9 cellular contexts compared by ENCODE assay signal in genomic region chr5:39080597-39081204, GRCh38. TPM values are rescaled to one million over a fixed set of nuclear protein-coding genes. Genes with fewer than 3 reads are reported as not detected.
DNase-seq lines count a peak whose midpoint lies in the region; ATAC-seq and TF ChIP-seq lines count a peak whose summit lies in the region.
"Had no signal": no experiment of that assay in that cellular context is flagged by ENCODE, and none has a peak within 500 bp of the region (broad histone marks: within the 10 kb centered on the region; RNA-seq: fewer than 3 reads in every experiment).

No MANE protein-coding gene starts in this region.

- no peak overlapping the region for H3K4me3 ChIP-seq in OCI-LY7 (ENCODE audit: low read depth, low read length, poor library complexity, severe bottlenecking)

- peak; percentile 46 for ATAC-seq in activated CD8-positive, alpha-beta memory T cell treated with anti-CD3 and anti-CD28 coated beads, Interleukin-2, amount 10 ng/mL, durations not matched to agents 7 days and 5 days
- ATAC-seq in HG02852 (IDR thresholded peaks at IDR 0.05; ENCODE audit: unreplicated experiment), result peak; percentile 42
- ATAC-seq in stimulated activated naive B cell treated with anti-CD40 and anti-IgM and Interleukin-4, amounts not matched to agents 10 μg/mL and 1 μg/mL and 100 μg/mL, for 72 hours (replicated peaks), result peak; percentile 42 to 44

- H3K4me3 Mint-ChIP-seq in activated CD8-positive, alpha-beta memory T cell treated with anti-CD3 and anti-CD28 coated beads, Interleukin-2, amount 10 ng/mL, durations not matched to agents 7 days and 5 days, result no peak overlapping the region
- no peak overlapping the region for H3K4me3 Mint-ChIP-seq in stimulated activated naive B cell treated with anti-CD40 and anti-IgM and Interleukin-4, amounts not matched to agents 10 μg/mL and 1 μg/mL and 100 μg/mL, for 72 hours
- H3K4me3 Mint-ChIP-seq: activated naive CD8-positive, alpha-beta T cell had no signal

- H3K4me1 Mint-ChIP-seq in activated CD8-positive, alpha-beta memory T cell treated with anti-CD3 and anti-CD28 coated beads, Interleukin-2, amount 10 ng/mL, durations not matched to agents 7 days and 5 days, result peaks cover 21% of the 10 kb centered on the region
- H3K4me1 Mint-ChIP-seq in stimulated activated naive B cell treated with anti-CD40 and anti-IgM and Interleukin-4, amounts not matched to agents 10 μg/mL and 1 μg/mL and 100 μg/mL, for 72 hours, result peaks cover 2 to 9% of the 10 kb centered on the region in 2 donors

- POLR2A ChIA-PET in OCI-LY7 (lab: Charles Lee), result interaction anchor here (0.6 to 0.7 kb wide), 3 partner anchors 18 to 1754 kb away, joined by 3 to 4 read pairs (median 4); no protein-coding TSS in a partner anchor

- H3K36me3 Mint-ChIP-seq in activated CD8-positive, alpha-beta memory T cell treated with anti-CD3 and anti-CD28 coated beads, Interleukin-2, amount 10 ng/mL, durations not matched to agents 7 days and 5 days, result peaks cover 16% of the 10 kb centered on the region
- no peaks in the 10 kb centered on the region for H3K36me3 Mint-ChIP-seq in stimulated activated naive B cell treated with anti-CD40 and anti-IgM and Interleukin-4, amounts not matched to agents 10 μg/mL and 1 μg/mL and 100 μg/mL, for 72 hours

- CTCF ChIA-PET in activated CD8-positive, alpha-beta memory T cell treated with anti-CD3 and anti-CD28 coated beads, Interleukin-2, amount 10 ng/mL, durations not matched to agents 7 days and 5 days (lab: Charles Lee), result interaction anchor here (0.6 to 2.6 kb wide), 38 partner anchors 9 to 639 kb away, joined by 3 to 15 read pairs (median 3); no protein-coding TSS in a partner anchor
- CTCF ChIA-PET in OCI-LY7 (lab: Charles Lee; ENCODE audit: unreplicated experiment), result interaction anchor here (1.0 kb wide), 1 partner anchor 252 kb away, joined by 3 read pairs; no protein-coding TSS in a partner anchor

- no peaks in the 10 kb centered on the region for H4K20me1 ChIP-seq in OCI-LY7 (ENCODE audit: insufficient read depth, low read length)

- H3K27me3 Mint-ChIP-seq in activated CD8-positive, alpha-beta memory T cell treated with anti-CD3 and anti-CD28 coated beads, Interleukin-2, amount 10 ng/mL, durations not matched to agents 7 days and 5 days, result peaks cover 24% of the 10 kb centered on the region
- peaks cover 0 to 4% of the 10 kb centered on the region in 2 donors for H3K27me3 Mint-ChIP-seq in stimulated activated naive B cell treated with anti-CD40 and anti-IgM and Interleukin-4, amounts not matched to agents 10 μg/mL and 1 μg/mL and 100 μg/mL, for 72 hours

- intact Hi-C loops in OCI-LY7 (cut with micrococcal nuclease; ENCODE audit: unreplicated experiment), result no loop called here

- H3K9me2 ChIP-seq in OCI-LY7 (ENCODE audit: insufficient read depth, low read length), result no peaks in the 10 kb centered on the region

- peaks cover 19% of the 10 kb centered on the region for H3K4me1 ChIP-seq in OCI-LY7 (ENCODE audit: insufficient read depth, low read length, poor library complexity, severe bottlenecking)

- no peak overlapping the region for H3K27ac ChIP-seq in OCI-LY7 (ENCODE audit: low read depth, low read length, poor library complexity, severe bottlenecking)

- no peaks in the 10 kb centered on the region for H3K79me2 ChIP-seq in OCI-LY7 (ENCODE audit: insufficient read depth, low read depth, low read length)

- H3K9me3 Mint-ChIP-seq in activated CD8-positive, alpha-beta memory T cell treated with anti-CD3 and anti-CD28 coated beads, Interleukin-2, amount 10 ng/mL, durations not matched to agents 7 days and 5 days (ENCODE audit: low read depth), result no peaks in the 10 kb centered on the region
- no peaks in the 10 kb centered on the region for H3K9me3 Mint-ChIP-seq in stimulated activated naive B cell treated with anti-CD40 and anti-IgM and Interleukin-4, amounts not matched to agents 10 μg/mL and 1 μg/mL and 100 μg/mL, for 72 hours

- no TSS peak for BruUV-seq in OCI-LY7 (replicated peaks; lab: Mats Ljungman, UMichigan)

- no peak overlapping the region for H3K4me2 ChIP-seq in OCI-LY7 (ENCODE audit: low read length)

- no peaks in the 10 kb centered on the region for H3K9me3 ChIP-seq in OCI-LY7 (ENCODE audit: low read length)

- DNase-seq in activated CD8-positive, alpha-beta memory T cell treated with anti-CD3 and anti-CD28 coated beads, Interleukin-2, amount 10 ng/mL, durations not matched to agents 7 days and 5 days, result peak; percentile 56
- DNase-seq in activated CD8-positive, alpha-beta memory T cell treated with anti-CD3 and anti-CD28 coated beads for 24 hours, result no peak
- DNase-seq in OCI-LY7 (ENCODE audit: low spot score), result peak; percentile 55
- peak; percentile 19 for DNase-seq in central memory CD4-positive, alpha-beta T cell
- DNase-seq in inferior parietal cortex (ENCODE audit: extremely low spot score), result peak; percentile 73
- no peak for DNase-seq in stimulated activated naive B cell treated with anti-CD40 and anti-IgM and Interleukin-4, amounts not matched to agents 10 μg/mL and 1 μg/mL and 100 μg/mL, for 72 hours
- DNase-seq in activated CD8-positive, alpha-beta memory T cell treated with anti-CD3 and anti-CD28 coated beads, Interleukin-2, amount 50 U/mL, for 4 hours, result no peak

- no peaks in the 10 kb centered on the region for H3K36me3 ChIP-seq in OCI-LY7 (ENCODE audit: insufficient read depth, low read length)

- H2AFZ ChIP-seq in OCI-LY7 (ENCODE audit: low read length), result no peak overlapping the region

- peak; percentile 91 for TF ChIP-seq CTCF in OCI-LY7 (conservative IDR thresholded peaks at IDR 0.05; ENCODE audit: low read length)

- H3K27ac Mint-ChIP-seq in activated CD8-positive, alpha-beta memory T cell treated with anti-CD3 and anti-CD28 coated beads, Interleukin-2, amount 10 ng/mL, durations not matched to agents 7 days and 5 days, result no peak overlapping the region
- H3K27ac Mint-ChIP-seq in stimulated activated naive B cell treated with anti-CD40 and anti-IgM and Interleukin-4, amounts not matched to agents 10 μg/mL and 1 μg/mL and 100 μg/mL, for 72 hours, result no peak overlapping the region
- H3K27ac Mint-ChIP-seq: activated naive CD8-positive, alpha-beta T cell had no signal

RNA-seq across cellular contexts. Expression of gene RICTOR, which starts 6.5 kb away (rescaled TPM):
- 10 to 100 TPM; 40.2 to 50.5 TPM for total RNA-seq in activated CD8-positive, alpha-beta memory T cell treated with anti-CD3 and anti-CD28 coated beads, Interleukin-2, amount 10 ng/mL, durations not matched to agents 7 days and 5 days
- 10.9 and 13.1 TPM in 2 replicates for total RNA-seq in OCI-LY7 (2014; rRNA removed; shearing (Covaris generic))
- 22.9 and 23.1 TPM in 2 replicates for total RNA-seq in OCI-LY7 (2022)

Comparison
In these comparisons a context has a peak if more than half of its experiments do, and no peak if none do; other contexts are left out.
1. DNase-seq: peak in activated CD8-positive, alpha-beta memory T cell treated with anti-CD3 and anti-CD28 coated beads, Interleukin-2, amount 10 ng/mL, durations not matched to agents 7 days and 5 days (single experiment), OCI-LY7 (single experiment), central memory CD4-positive, alpha-beta T cell (single experiment) and inferior parietal cortex (single experiment); none in activated CD8-positive, alpha-beta memory T cell treated with anti-CD3 and anti-CD28 coated beads for 24 hours (single experiment), stimulated activated naive B cell treated with anti-CD40 and anti-IgM and Interleukin-4, amounts not matched to agents 10 μg/mL and 1 μg/mL and 100 μg/mL, for 72 hours (single experiment) and activated CD8-positive, alpha-beta memory T cell treated with anti-CD3 and anti-CD28 coated beads, Interleukin-2, amount 50 U/mL, for 4 hours (single experiment).
2. Peak in every context shown above with its lines, with median percentiles within 50 percentile points of each other: ATAC-seq.